Comparison of ENCODE assay signal across 19 cellular contexts in genomic region chr1:5883129-5884048, GRCh38.
"Had no signal": no experiment of that assay in that cellular context is flagged by ENCODE, and none has a peak within 500 bp of the region (broad histone marks: within the 10 kb centered on the region; RNA-seq: fewer than 3 reads in every experiment).

No MANE protein-coding gene starts in this region.

- H3K27ac Mint-ChIP-seq: dendritic cell treated with granulocyte-macrophage colony-stimulating factor and Interleukin-4, amounts not matched to agents 40 ng/mL and 50 ng/mL, for 4 days; effector memory CD8-positive, alpha-beta T cell; memory B cell; natural killer cell treated with Interleukin-12 subunit alpha and Interleukin-12 subunit beta and Interleukin-15 and Interleukin-18, amount 100 ng/mL, for 72 hours; stimulated activated memory B cell treated with anti-CD40 and anti-IgM and Interleukin-4, amounts not matched to agents 10 μg/mL and 1 μg/mL and 100 μg/mL, for 72 hours had no signal

- H3K9me3 Mint-ChIP-seq: effector memory CD8-positive, alpha-beta T cell; natural killer cell treated with Interleukin-12 subunit alpha and Interleukin-12 subunit beta and Interleukin-15 and Interleukin-18, amount 100 ng/mL, for 72 hours had no signal

- H3K4me3 Mint-ChIP-seq: dendritic cell treated with granulocyte-macrophage colony-stimulating factor and Interleukin-4, amounts not matched to agents 40 ng/mL and 50 ng/mL, for 4 days; effector memory CD8-positive, alpha-beta T cell; memory B cell; natural killer cell treated with Interleukin-12 subunit alpha and Interleukin-12 subunit beta and Interleukin-15 and Interleukin-18, amount 100 ng/mL, for 72 hours; stimulated activated memory B cell treated with anti-CD40 and anti-IgM and Interleukin-4, amounts not matched to agents 10 μg/mL and 1 μg/mL and 100 μg/mL, for 72 hours; stimulated activated naive CD8-positive, alpha-beta T cell treated with anti-CD3 and anti-CD28 coated beads, Interleukin-15, amount 100 ng/mL, for 72 hours had no signal

- H3K27me3 Mint-ChIP-seq: dendritic cell treated with granulocyte-macrophage colony-stimulating factor and Interleukin-4, amounts not matched to agents 40 ng/mL and 50 ng/mL, for 4 days; effector memory CD8-positive, alpha-beta T cell; memory B cell; natural killer cell treated with Interleukin-12 subunit alpha and Interleukin-12 subunit beta and Interleukin-15 and Interleukin-18, amount 100 ng/mL, for 72 hours; stimulated activated memory B cell treated with anti-CD40 and anti-IgM and Interleukin-4, amounts not matched to agents 10 μg/mL and 1 μg/mL and 100 μg/mL, for 72 hours; stimulated activated naive CD8-positive, alpha-beta T cell treated with anti-CD3 and anti-CD28 coated beads, Interleukin-15, amount 100 ng/mL, for 72 hours had no signal

- H3K4me1 Mint-ChIP-seq: memory B cell; stimulated activated memory B cell treated with anti-CD40 and anti-IgM and Interleukin-4, amounts not matched to agents 10 μg/mL and 1 μg/mL and 100 μg/mL, for 72 hours; stimulated activated naive CD8-positive, alpha-beta T cell treated with anti-CD3 and anti-CD28 coated beads, Interleukin-15, amount 100 ng/mL, for 72 hours had no signal

- DNase-seq: effector memory CD8-positive, alpha-beta T cell; foreskin melanocyte; hippocampal formation; kidney glomerular epithelial cell; midbrain; retina; spleen; stimulated activated CD4-positive, alpha-beta T cell treated with anti-CD3 and anti-CD28 coated beads, Interleukin-15, amount 100 ng/mL, for 24 hours; stimulated activated CD4-positive, alpha-beta T cell treated with anti-CD3 and anti-CD28 coated beads, Interleukin-1b, Interleukin-23, amount 100 ng/mL, for 48 hours; stimulated activated CD4-positive, alpha-beta T cell treated with anti-CD3 and anti-CD28 coated beads, Interleukin-4, amount 100 ng/mL, for 24 hours; stimulated activated naive CD8-positive, alpha-beta T cell treated with anti-CD3 and anti-CD28 coated beads, Interleukin-15, amount 100 ng/mL, for 72 hours; testis; upper lobe of right lung had no signal

- ATAC-seq: effector memory CD8-positive, alpha-beta T cell; psoas muscle; sciatic nerve; stimulated activated memory B cell treated with anti-CD40 and anti-IgM and Interleukin-4, amounts not matched to agents 10 μg/mL and 1 μg/mL and 100 μg/mL, for 72 hours; stimulated activated naive CD8-positive, alpha-beta T cell treated with anti-CD3 and anti-CD28 coated beads, Interleukin-15, amount 100 ng/mL, for 72 hours; upper lobe of right lung had no signal
